In genomic region chr18:56096861-56097260, GRCh38 we compare ENCODE assay signal across 23 cellular contexts.
"Had no signal": no experiment of that assay in that cellular context is flagged by ENCODE, and none has a peak within 500 bp of the region (broad histone marks: within the 10 kb centered on the region; RNA-seq: fewer than 3 reads in every experiment).

No MANE protein-coding gene starts in this region.

- H3K36me3 ChIP-seq: ascending aorta, Peyer's patch, SJSA1 had no signal

- H3K4me3 ChIP-seq: ascending aorta, Peyer's patch, SJSA1 had no signal

- H3K4me1 ChIP-seq: ascending aorta, Peyer's patch, SJSA1 had no signal

- H3K9me3 ChIP-seq: ascending aorta, Peyer's patch, SJSA1, SK-N-SH had no signal

- FAIRE-seq: TTC549 had no signal

- H3K27me3 ChIP-seq: ascending aorta, Peyer's patch, SJSA1 had no signal

- DNase-seq: activated CD4-positive, alpha-beta T cell treated with anti-CD3 and anti-CD28 coated beads, Interleukin-2, amount 10 ng/mL, durations not matched to agents 24 days and 14 days; activated CD4-positive, alpha-beta T cell treated with anti-CD3 and anti-CD28 coated beads, Interleukin-2, amount 50 U/mL, for 48 hours; activated CD8-positive, alpha-beta T cell treated with anti-CD3 and anti-CD28 coated beads, Interleukin-2, amount 10 ng/mL, durations not matched to agents 7 days and 5 days; activated gamma-delta T cell; activated naive CD4-positive, alpha-beta T cell treated with Interleukin-2 at 50 U/mL for 16 hours; activated naive CD8-positive, alpha-beta T cell treated with anti-CD3 and anti-CD28 coated beads, Interleukin-2, amount 10 ng/mL, durations not matched to agents 7 days and 5 days; activated T-cell treated with anti-CD3 and anti-CD28 coated beads, Interleukin-2, amount 50 U/mL, for 24 hours; amygdala; cortex of kidney; NCI-H187 treated with DMSO at 0.1 percent for 48 hours; NCI-H2171; NCI-H510A; NCI-H526; NCI-H774; PC-3; Peyer's patch; RPMI8226; SHP77 treated with DMSO at 0.1 percent for 48 hours had no signal

- H3K27ac ChIP-seq: ascending aorta, KMS-11, Peyer's patch, SJSA1 had no signal
